27 cellular contexts compared by ENCODE assay signal in the genomic region with DNA sequence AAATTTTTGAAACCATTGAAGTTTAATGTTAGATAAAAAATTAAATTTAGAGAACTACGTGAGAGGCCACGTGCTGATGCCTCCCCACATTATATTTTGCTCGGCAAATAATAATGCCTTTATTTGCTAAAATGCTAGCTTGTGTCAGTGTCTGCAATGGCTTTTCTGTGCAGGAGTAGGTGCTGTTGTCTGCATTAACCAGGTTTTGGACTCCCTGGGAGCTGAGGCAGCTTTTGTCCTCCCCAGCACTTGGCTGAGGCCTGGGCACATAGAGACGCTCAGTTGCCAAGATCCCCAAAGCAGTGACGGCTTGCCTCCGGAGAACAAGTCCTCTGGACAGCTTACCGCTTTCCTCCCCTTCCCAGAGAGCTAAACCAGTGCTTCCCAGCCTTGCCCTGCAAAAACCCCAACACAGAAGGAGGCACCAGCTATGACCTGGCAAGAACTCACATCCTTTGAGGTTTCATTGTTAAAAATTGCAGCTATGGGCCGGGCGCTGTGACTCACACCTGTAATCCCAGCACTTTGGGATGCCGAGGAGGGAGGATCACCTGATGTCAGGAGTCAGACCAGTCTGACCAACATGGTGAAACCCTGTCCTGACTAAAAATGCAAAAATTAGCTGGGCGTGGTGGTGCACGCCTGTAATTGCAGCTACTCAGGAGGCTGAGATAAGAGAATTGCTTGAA. TPM values are rescaled to one million over a fixed set of nuclear protein-coding genes. Genes with fewer than 3 reads are reported as not detected.
DNase-seq lines count a peak whose midpoint lies in the region; ATAC-seq and TF ChIP-seq lines count a peak whose summit lies in the region.
"Had no signal": no experiment of that assay in that cellular context is flagged by ENCODE, and none has a peak within 500 bp of the region (broad histone marks: within the 10 kb centered on the region; RNA-seq: fewer than 3 reads in every experiment).

No MANE protein-coding gene starts in this region.

- peaks cover 13% of the 10 kb centered on the region for H3K9me3 Mint-ChIP-seq in MCF 10A (ENCODE audit: unreplicated experiment)

- intact Hi-C loops in MCF 10A (cut with micrococcal nuclease) (loop anchor here (1.0 kb wide), 2 partner anchors 55 to 79 kb away; no protein-coding TSS in a partner anchor), Right ventricle myocardium superior (cut with DNase I) (no loop called here)

- peak; percentile 65 for DNase-seq in A172 (ENCODE audit: low spot score)
- DNase-seq in LoVo (ENCODE audit: low spot score), result peak; percentile 60
- DNase-seq in MCF 10A (ENCODE audit: unreplicated experiment), result peak; percentile 87
- peak; percentile 90 for DNase-seq in islet precursor cell
- DNase-seq in Right ventricle myocardium superior, result no peak
- no peak for DNase-seq in central memory CD4-positive, alpha-beta T cell
- DNase-seq: activated CD4-positive, alpha-beta T cell treated with anti-CD3 and anti-CD28 coated beads, Interleukin-2, amount 50 U/mL, for 48 hours; activated CD4-positive, CD25-positive, alpha-beta regulatory T cell treated with anti-CD3 and anti-CD28 coated beads, Interleukin-2, amount 50 U/mL, for 72 hours; activated T-cell treated with anti-CD3 and anti-CD28 coated beads, Interleukin-2, amount 50 U/mL, for 48 hours; cerebellar nuclear complex; dermis blood vessel endothelial cell; DND-41; GM23248; Kasumi-1; left colon; mucosa of descending colon; NCI-H446 treated with DMSO at 0.1 percent for 48 hours; NCI-H82; SK-N-SH; stimulated activated CD4-positive, alpha-beta T cell treated with anti-CD3 and anti-CD28 coated beads, Interleukin-4, amount 100 ng/mL, for 4 hours; transverse colon had no signal

- H3K27ac Mint-ChIP-seq in MCF 10A (ENCODE audit: low read depth, unreplicated experiment), result peak overlapping the region; percentile 89
- H3K27ac Mint-ChIP-seq: nephron; stimulated activated effector memory CD8-positive, alpha-beta T cell treated with anti-CD3 and anti-CD28 coated beads, Interleukin-12 subunit alpha, Interleukin-12 subunit beta, amount 100 ng/mL, for 72 hours; T-helper 1 cell treated with Interleukin-12 subunit alpha and Interleukin-12 subunit beta and Interleukin-4 antibody, amounts not matched to agents 30 μg/mL and 1 μg/mL, for 36 hours had no signal

- no peaks in the 10 kb centered on the region for H3K27me3 Mint-ChIP-seq in MCF 10A (ENCODE audit: insufficient read depth, unreplicated experiment)

- no peak for ATAC-seq in Right ventricle myocardium superior (ENCODE audit: poor library complexity)
- ATAC-seq in HG02885 (IDR thresholded peaks at IDR 0.05; ENCODE audit: poor library complexity, unreplicated experiment), result no peak
- ATAC-seq in HG02884 (IDR thresholded peaks at IDR 0.05; ENCODE audit: unreplicated experiment), result no peak
- ATAC-seq: left colon; mucosa of descending colon; stimulated activated effector memory CD8-positive, alpha-beta T cell treated with anti-CD3 and anti-CD28 coated beads, Interleukin-12 subunit alpha, Interleukin-12 subunit beta, amount 100 ng/mL, for 72 hours had no signal

- TF ChIP-seq CTCF in MCF 10A (IDR thresholded peaks at IDR 0.05; ENCODE audit: unreplicated experiment), result peak; percentile 18

- no peaks in the 10 kb centered on the region for H3K4me1 Mint-ChIP-seq in MCF 10A (ENCODE audit: insufficient read depth, unreplicated experiment)
- H3K4me1 Mint-ChIP-seq: CD14-positive monocyte; nephron; stimulated activated effector memory CD8-positive, alpha-beta T cell treated with anti-CD3 and anti-CD28 coated beads, Interleukin-12 subunit alpha, Interleukin-12 subunit beta, amount 100 ng/mL, for 72 hours had no signal

- POLR2A ChIA-PET in MCF 10A (lab: Yijun Ruan, JAX), result interaction anchor here (0.6 to 3.9 kb wide), 24 partner anchors 10 to 365 kb away, joined by 3 to 58 read pairs (median 4); partner anchors contain the start of genes DZANK1, KAT14, OVOL2 and PET117

- CTCF ChIA-PET in MCF 10A (lab: Yijun Ruan, JAX), result interaction anchor here (0.6 to 3.5 kb wide), 29 partner anchors 9 to 1594 kb away, joined by 3 to 39 read pairs (median 5); partner anchors contain the start of genes KAT14 and PET117

- BruUV-seq in MCF 10A (replicated peaks; lab: Mats Ljungman, UMichigan), result no TSS peak

- H3K36me3 Mint-ChIP-seq in MCF 10A (ENCODE audit: insufficient read depth, unreplicated experiment), result no peaks in the 10 kb centered on the region
- H3K36me3 Mint-ChIP-seq: CD14-positive monocyte; stimulated activated effector memory CD8-positive, alpha-beta T cell treated with anti-CD3 and anti-CD28 coated beads, Interleukin-12 subunit alpha, Interleukin-12 subunit beta, amount 100 ng/mL, for 72 hours had no signal

- no peak overlapping the region for H3K4me3 Mint-ChIP-seq in MCF 10A (ENCODE audit: unreplicated experiment)
- H3K4me3 Mint-ChIP-seq: CD14-positive monocyte; nephron; stimulated activated effector memory CD8-positive, alpha-beta T cell treated with anti-CD3 and anti-CD28 coated beads, Interleukin-12 subunit alpha, Interleukin-12 subunit beta, amount 100 ng/mL, for 72 hours; T-helper 1 cell treated with Interleukin-12 subunit alpha and Interleukin-12 subunit beta and Interleukin-4 antibody, amounts not matched to agents 30 μg/mL and 1 μg/mL, for 36 hours had no signal

RNA-seq across cellular contexts. Expression of gene KAT14, which starts 59.9 kb away (rescaled TPM):
- 26.3 and 29.9 TPM in 2 replicates for total RNA-seq in A172 (2014; rRNA removed; shearing (Covaris generic))
- total RNA-seq in MCF 10A (2022) (15.5 and 16.4 TPM in 2 replicates), Right ventricle myocardium superior (11.6 TPM)

RNA-seq across cellular contexts. Expression of gene PET117, which starts 59.9 kb away (rescaled TPM):
- 43.0 and 43.5 TPM in 2 replicates for total RNA-seq in A172 (2014; rRNA removed; shearing (Covaris generic))
- total RNA-seq in MCF 10A (2022) (11.9 and 14.8 TPM in 2 replicates), Right ventricle myocardium superior (12.0 TPM)

Comparison
In these comparisons a context has a peak if more than half of its experiments do, and no peak if none do; other contexts are left out.
1. DNase-seq: peak in A172 (single experiment), LoVo (single experiment), MCF 10A (single experiment) and islet precursor cell (single experiment); none in Right ventricle myocardium superior (single experiment) and central memory CD4-positive, alpha-beta T cell (single experiment).